ENCODE assay signal across 12 cellular contexts in the genomic region with DNA sequence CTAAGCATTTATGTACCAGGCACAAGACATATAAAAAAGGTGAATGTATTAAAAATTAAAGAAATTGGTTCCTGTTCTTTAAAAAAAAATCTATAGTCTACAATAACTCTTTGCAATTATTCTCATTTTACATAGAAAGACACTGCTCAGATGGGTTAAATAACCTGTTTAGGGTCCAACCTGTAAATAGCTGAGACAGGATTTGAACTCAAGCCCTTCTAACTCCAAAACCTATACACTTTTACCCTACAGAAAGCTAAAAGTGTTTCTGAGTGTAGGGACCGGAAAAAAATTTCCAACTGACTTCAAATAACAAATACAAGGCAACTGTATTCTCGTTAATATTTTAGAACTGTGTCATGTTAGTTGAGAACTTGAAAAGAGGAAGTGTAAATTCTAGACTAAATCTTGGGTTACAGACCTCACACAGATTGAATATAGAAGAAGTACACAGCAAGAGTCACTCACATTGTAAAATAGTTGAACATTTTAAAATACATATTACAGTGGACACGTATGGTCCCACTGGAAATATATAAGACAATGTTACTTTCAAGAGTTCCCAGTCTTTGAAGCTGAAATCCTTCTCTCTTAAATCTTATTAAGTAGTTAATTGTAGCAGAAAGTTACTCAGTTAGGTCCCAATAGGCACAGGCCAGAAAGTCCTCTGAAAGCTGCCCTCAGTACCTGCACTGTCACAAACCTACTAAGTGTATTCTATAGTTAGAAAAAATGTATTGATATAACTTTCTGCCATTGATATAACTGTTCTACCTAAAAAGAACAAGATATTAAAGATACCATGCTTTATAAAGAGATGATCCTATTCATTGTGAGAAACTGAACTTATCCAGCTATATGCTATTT.
DNase-seq lines count a peak whose midpoint lies in the region; ATAC-seq and TF ChIP-seq lines count a peak whose summit lies in the region.
"Had no signal": no experiment of that assay in that cellular context is flagged by ENCODE, and none has a peak within 500 bp of the region (broad histone marks: within the 10 kb centered on the region; RNA-seq: fewer than 3 reads in every experiment).

No MANE protein-coding gene starts in this region.

- no peaks in the 10 kb centered on the region for H3K27me3 Mint-ChIP-seq in nephron progenitor cell (ENCODE audit: low read depth, poor library complexity)

- no peaks in the 10 kb centered on the region for H3K36me3 Mint-ChIP-seq in nephron progenitor cell (ENCODE audit: low read depth)

- no peak overlapping the region for H3K27ac Mint-ChIP-seq in nephron progenitor cell

- H3K4me3 Mint-ChIP-seq in nephron progenitor cell: no peak overlapping the region

- DNase-seq in germinal center (ENCODE audit: low spot score) (peak; percentile 7), NCI-H1105 treated with DMSO at 0.1 percent for 48 hours (lab: John Stamatoyannopoulos, UW) (no peak), posterior cingulate gyrus (no peak), nephron progenitor cell (no peak)
- no peak for DNase-seq in activated CD4-positive, alpha-beta T cell treated with anti-CD3 and anti-CD28 coated beads for 48 hours
- DNase-seq: activated gamma-delta T cell treated with Interleukin-2 at 50 U/mL for 16 hours, GDM1, left ventricle myocardium inferior, SK-N-SH had no signal

- H3K4me1 Mint-ChIP-seq in nephron progenitor cell: peaks cover 28% of the 10 kb centered on the region

- no peaks in the 10 kb centered on the region for H3K9me3 Mint-ChIP-seq in nephron progenitor cell

- TF ChIP-seq CTCF in nephron progenitor cell (IDR thresholded peaks at IDR 0.05): no peak

- intact Hi-C loops in posterior cingulate gyrus (cut with DNase I): no loop called here

- ATAC-seq in GM18867 (IDR thresholded peaks at IDR 0.05; ENCODE audit: unreplicated experiment) (peak; percentile 69), HG02588 (IDR thresholded peaks at IDR 0.05; ENCODE audit: unreplicated experiment) (peak; percentile 81), HG03565 (IDR thresholded peaks at IDR 0.05; ENCODE audit: unreplicated experiment) (peak; percentile 61)
